Comparison of ENCODE assay signal across 8 cellular contexts in genomic region chr19:8005534-8006256, GRCh38. TPM values are rescaled to one million over a fixed set of nuclear protein-coding genes. Genes with fewer than 3 reads are reported as not detected.
DNase-seq lines count a peak whose midpoint lies in the region; ATAC-seq and TF ChIP-seq lines count a peak whose summit lies in the region.

Gene ELAVL1, minus strand, starts transcription at chr19:8005641. Its CDS starts 13,826 bp downstream, at chr19:7991815.

- H3K36me3 Mint-ChIP-seq in activated CD8-positive, alpha-beta T cell treated with anti-CD3 and anti-CD28 coated beads, Interleukin-2, amount 10 ng/mL, durations not matched to agents 7 days and 5 days (ENCODE audit: low read depth): peaks cover 13% of the 10 kb centered on the region

- H3K4me3 Mint-ChIP-seq in activated CD8-positive, alpha-beta T cell treated with anti-CD3 and anti-CD28 coated beads, Interleukin-2, amount 10 ng/mL, durations not matched to agents 7 days and 5 days: peak within 1 kb of the TSS; percentile 84

- CTCF ChIA-PET in BJ (lab: Yijun Ruan, JAX): interaction anchor here (1.2 to 6.5 kb wide), 5 partner anchors 10 to 246 kb away, joined by 3 to 98 read pairs (median 4); partner anchors contain the start of gene TIMM44
- CTCF ChIA-PET in activated CD8-positive, alpha-beta T cell treated with anti-CD3 and anti-CD28 coated beads, Interleukin-2, amount 10 ng/mL, durations not matched to agents 7 days and 5 days (lab: Charles Lee): interaction anchor here (0.5 to 2.7 kb wide), 6 partner anchors 19 to 325 kb away, joined by 3 to 16 read pairs (median 3); partner anchors contain the start of genes TIMM44 and TRAPPC5

- DNase-seq in BJ (ENCODE audit: low read depth) (no peak), GM19240 (ENCODE audit: insufficient read length, low spot score) (peak; percentile 96), NCI-H82 treated with DMSO at 0.1 percent for 48 hours (lab: John Stamatoyannopoulos, UW; ENCODE audit: unreplicated experiment) (peak; percentile 7), lung microvascular endothelial cell (ENCODE audit: low read depth in 2 of 2) (peak; percentile 94 to 95)
- peak; percentile 90 for DNase-seq in activated CD8-positive, alpha-beta T cell treated with anti-CD3 and anti-CD28 coated beads, Interleukin-2, amount 10 ng/mL, durations not matched to agents 7 days and 5 days
- DNase-seq in effector CD4-positive, alpha-beta T cell: peak; percentile 87
- peak; percentile 77 to 82 (median 79) for DNase-seq in stimulated activated CD4-positive, alpha-beta T cell treated with anti-CD3 and anti-CD28 coated beads, TNF-alpha, amount 100 ng/mL, for 4 hours (ENCODE audit: low read depth in 3 of 3)

- peaks cover 35% of the 10 kb centered on the region for H3K4me1 Mint-ChIP-seq in activated CD8-positive, alpha-beta T cell treated with anti-CD3 and anti-CD28 coated beads, Interleukin-2, amount 10 ng/mL, durations not matched to agents 7 days and 5 days (ENCODE audit: low read depth)

- no peaks in the 10 kb centered on the region for H3K27me3 Mint-ChIP-seq in activated CD8-positive, alpha-beta T cell treated with anti-CD3 and anti-CD28 coated beads, Interleukin-2, amount 10 ng/mL, durations not matched to agents 7 days and 5 days (ENCODE audit: low read depth)

- H3K4me3 ChIP-seq in BJ (ENCODE audit: low read depth, low read length): peak within 1 kb of the TSS; percentile 98

- H3K27me3 ChIP-seq in BJ (ENCODE audit: control insufficient read depth, insufficient read depth, low read length): no peaks in the 10 kb centered on the region

- POLR2A ChIA-PET in BJ (lab: Charles Lee): interaction anchor here (0.6 kb wide), 1 partner anchor 403 kb away, joined by 6 read pairs; no protein-coding TSS in a partner anchor
- POLR2A ChIA-PET in activated CD8-positive, alpha-beta T cell treated with anti-CD3 and anti-CD28 coated beads, Interleukin-2, amount 10 ng/mL, durations not matched to agents 7 days and 5 days (lab: Charles Lee): interaction anchor here (1.4 kb wide), 1 partner anchor 62 kb away, joined by 5 read pairs; the partner anchor contains the start of gene TIMM44

- TF ChIP-seq CTCF in BJ (IDR thresholded peaks at IDR 0.05; ENCODE audit: insufficient read depth, low read depth, low read length): no peak

- H3K27ac Mint-ChIP-seq in activated CD8-positive, alpha-beta T cell treated with anti-CD3 and anti-CD28 coated beads, Interleukin-2, amount 10 ng/mL, durations not matched to agents 7 days and 5 days: peak within 1 kb of the TSS; percentile 86

- H3K36me3 ChIP-seq in BJ (ENCODE audit: control insufficient read depth, insufficient read depth, low read length): no peaks in the 10 kb centered on the region

- ATAC-seq in HG03521 (IDR thresholded peaks at IDR 0.05; ENCODE audit: unreplicated experiment): peak; percentile 77
- ATAC-seq in activated CD8-positive, alpha-beta T cell treated with anti-CD3 and anti-CD28 coated beads, Interleukin-2, amount 10 ng/mL, durations not matched to agents 7 days and 5 days: peak; percentile 93

- H3K9me3 Mint-ChIP-seq in activated CD8-positive, alpha-beta T cell treated with anti-CD3 and anti-CD28 coated beads, Interleukin-2, amount 10 ng/mL, durations not matched to agents 7 days and 5 days (ENCODE audit: insufficient read depth): no peaks in the 10 kb centered on the region

RNA-seq across cellular contexts. Expression of gene ELAVL1, which starts in this region (rescaled TPM):
- polyA plus RNA-seq in BJ (2011; rRNA removed): 39.9 and 41.2 TPM in 2 replicates
- polyA minus RNA-seq in BJ (2011; rRNA and poly(A)+ RNA removed): 34.4 and 43.6 TPM in 2 replicates
- 100 to 1,000 TPM; 128 to 132 TPM for total RNA-seq in activated CD8-positive, alpha-beta T cell treated with anti-CD3 and anti-CD28 coated beads, Interleukin-2, amount 10 ng/mL, durations not matched to agents 7 days and 5 days
- total RNA-seq in lung microvascular endothelial cell: 14.4 and 17.5 TPM in 2 replicates
